Comparison of ENCODE assay signal across 2 cellular contexts in the genomic region with DNA sequence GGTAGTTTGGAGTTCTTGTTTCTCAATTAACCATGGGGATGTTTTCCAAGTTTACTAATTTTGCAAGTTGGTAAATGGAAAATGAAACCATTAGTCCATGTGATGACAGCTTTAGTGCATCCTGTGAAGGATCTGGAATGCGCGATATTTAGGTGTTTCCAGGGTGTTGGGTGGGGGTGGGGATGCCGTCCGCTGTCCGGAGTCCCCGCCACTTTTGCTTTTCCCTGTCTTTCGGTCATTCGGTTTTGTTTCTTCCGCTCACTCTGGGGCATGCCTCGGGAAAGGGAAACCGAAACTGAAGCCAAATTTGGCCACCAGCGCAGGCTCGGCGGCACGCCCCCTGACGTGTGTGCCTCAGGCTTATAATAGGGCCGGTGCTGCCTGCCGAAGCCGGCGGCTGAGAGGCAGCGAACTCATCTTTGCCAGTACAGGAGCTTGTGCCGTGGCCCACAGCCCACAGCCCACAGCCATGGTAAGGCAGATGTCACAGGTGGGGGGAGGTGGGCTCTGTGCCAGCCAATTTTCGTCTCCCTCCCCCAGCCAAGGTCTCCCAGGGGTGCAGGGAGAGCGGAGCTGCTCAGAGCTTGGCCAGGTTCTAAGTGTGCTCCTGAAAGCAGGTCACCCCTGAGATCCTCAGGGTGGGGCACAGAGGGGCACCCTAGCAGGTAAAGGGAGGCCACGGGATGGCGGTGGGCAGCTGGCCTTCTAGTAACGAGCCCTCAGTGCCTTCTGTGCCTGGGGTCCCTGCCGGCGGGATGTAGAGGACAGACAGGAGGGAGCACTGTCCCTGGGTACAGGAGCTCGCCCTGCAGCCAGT.
TF ChIP-seq lines count a peak whose summit lies in the region.

ISG15 (plus strand) TSS at position 393 of the 817 bp plus-strand sequence; CDS start at position 470, 77 bp downstream.

TF ChIP-seq in HCT116, 20 proteins besides CTCF, POLR2A, EP300 and RAD21:
- TF ChIP-seq YY1 (IDR thresholded peaks at IDR 0.05; ENCODE audit: extremely low read depth, insufficient replicate concordance, low read depth, low read length): no peak
- no peak for TF ChIP-seq TCF7L2 (IDR thresholded peaks at IDR 0.05; ENCODE audit: borderline replicate concordance, extremely low read depth, insufficient read depth, insufficient read length)
- TF ChIP-seq MAX (IDR thresholded peaks at IDR 0.05): no peak
- TF ChIP-seq POLR2AphosphoS5 (IDR thresholded peaks at IDR 0.05; ENCODE audit: low read depth, low read length): peak; percentile 90

TF ChIP-seq in GM12878, 131 proteins besides CTCF, POLR2A, EP300 and RAD21 (continues in another document):
- TF ChIP-seq SKIL (IDR thresholded peaks at IDR 0.05; ENCODE audit: low read depth, poor library complexity, severe bottlenecking): peak; percentile 53
- no peak for TF ChIP-seq HDAC2 (IDR thresholded peaks at IDR 0.05)
- 0 out of 2 replicates have a peak, but pooled peaks have one; percentile 32 for TF ChIP-seq NRF1 (conservative IDR thresholded peaks at IDR 0.05; ENCODE audit: low read depth, low read length)
- TF ChIP-seq YBX1 (IDR thresholded peaks at IDR 0.05): no peak
- no peak for TF ChIP-seq BMI1 (IDR thresholded peaks at IDR 0.05; ENCODE audit: borderline replicate concordance)
- no peak for TF ChIP-seq ZBTB4 (CRISPR knock-in tag; IDR thresholded peaks at IDR 0.05)
- peak; percentile 76 for TF ChIP-seq MEF2A (IDR thresholded peaks at IDR 0.05; ENCODE audit: insufficient read depth, low read depth, low read length)
- TF ChIP-seq CHD2 (IDR thresholded peaks at IDR 0.05; ENCODE audit: borderline replicate concordance, low read depth, low read length): peak; percentile 51; the same call in 1 of the 2 replicates
- TF ChIP-seq MYB (IDR thresholded peaks at IDR 0.05; ENCODE audit: borderline replicate concordance, low read depth, low read length): 0 out of 2 replicates have a peak, but pooled peaks have one; percentile 19
- TF ChIP-seq, protein P1, sequence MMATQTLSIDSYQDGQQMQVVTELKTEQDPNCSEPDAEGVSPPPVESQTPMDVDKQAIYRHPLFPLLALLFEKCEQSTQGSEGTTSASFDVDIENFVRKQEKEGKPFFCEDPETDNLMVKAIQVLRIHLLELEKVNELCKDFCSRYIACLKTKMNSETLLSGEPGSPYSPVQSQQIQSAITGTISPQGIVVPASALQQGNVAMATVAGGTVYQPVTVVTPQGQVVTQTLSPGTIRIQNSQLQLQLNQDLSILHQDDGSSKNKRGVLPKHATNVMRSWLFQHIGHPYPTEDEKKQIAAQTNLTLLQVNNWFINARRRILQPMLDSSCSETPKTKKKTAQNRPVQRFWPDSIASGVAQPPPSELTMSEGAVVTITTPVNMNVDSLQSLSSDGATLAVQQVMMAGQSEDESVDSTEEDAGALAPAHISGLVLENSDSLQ (IDR thresholded peaks at IDR 0.05): peak; percentile 50
- no peak for TF ChIP-seq PBX3 (IDR thresholded peaks at IDR 0.05; ENCODE audit: insufficient replicate concordance, low read depth, low read length)
- peak; percentile 72 to 89 for TF ChIP-seq SRF (IDR thresholded peaks at IDR 0.05; ENCODE audit: low read depth in 2 of 2, low read length in 2 of 2)
- peak; percentile 54; the same call in 1 of the 2 replicates for TF ChIP-seq TCF3 (IDR thresholded peaks at IDR 0.05; ENCODE audit: borderline replicate concordance, insufficient read depth, low read depth, low read length)
- peak; percentile 44; the same call in 1 of the 2 replicates for TF ChIP-seq RUNX3 (IDR thresholded peaks at IDR 0.05; ENCODE audit: low read length)
- peak; percentile 42 for TF ChIP-seq SP1 (IDR thresholded peaks at IDR 0.05; ENCODE audit: low read depth, low read length)
- TF ChIP-seq NR2F1 (conservative IDR thresholded peaks at IDR 0.05): no peak
- TF ChIP-seq PAX8 (IDR thresholded peaks at IDR 0.05): no peak
- peak; percentile 92 to 93; a peak in 3 of 4 replicates for TF ChIP-seq IKZF2 (IDR thresholded peaks at IDR 0.05)
- TF ChIP-seq, protein P2, sequence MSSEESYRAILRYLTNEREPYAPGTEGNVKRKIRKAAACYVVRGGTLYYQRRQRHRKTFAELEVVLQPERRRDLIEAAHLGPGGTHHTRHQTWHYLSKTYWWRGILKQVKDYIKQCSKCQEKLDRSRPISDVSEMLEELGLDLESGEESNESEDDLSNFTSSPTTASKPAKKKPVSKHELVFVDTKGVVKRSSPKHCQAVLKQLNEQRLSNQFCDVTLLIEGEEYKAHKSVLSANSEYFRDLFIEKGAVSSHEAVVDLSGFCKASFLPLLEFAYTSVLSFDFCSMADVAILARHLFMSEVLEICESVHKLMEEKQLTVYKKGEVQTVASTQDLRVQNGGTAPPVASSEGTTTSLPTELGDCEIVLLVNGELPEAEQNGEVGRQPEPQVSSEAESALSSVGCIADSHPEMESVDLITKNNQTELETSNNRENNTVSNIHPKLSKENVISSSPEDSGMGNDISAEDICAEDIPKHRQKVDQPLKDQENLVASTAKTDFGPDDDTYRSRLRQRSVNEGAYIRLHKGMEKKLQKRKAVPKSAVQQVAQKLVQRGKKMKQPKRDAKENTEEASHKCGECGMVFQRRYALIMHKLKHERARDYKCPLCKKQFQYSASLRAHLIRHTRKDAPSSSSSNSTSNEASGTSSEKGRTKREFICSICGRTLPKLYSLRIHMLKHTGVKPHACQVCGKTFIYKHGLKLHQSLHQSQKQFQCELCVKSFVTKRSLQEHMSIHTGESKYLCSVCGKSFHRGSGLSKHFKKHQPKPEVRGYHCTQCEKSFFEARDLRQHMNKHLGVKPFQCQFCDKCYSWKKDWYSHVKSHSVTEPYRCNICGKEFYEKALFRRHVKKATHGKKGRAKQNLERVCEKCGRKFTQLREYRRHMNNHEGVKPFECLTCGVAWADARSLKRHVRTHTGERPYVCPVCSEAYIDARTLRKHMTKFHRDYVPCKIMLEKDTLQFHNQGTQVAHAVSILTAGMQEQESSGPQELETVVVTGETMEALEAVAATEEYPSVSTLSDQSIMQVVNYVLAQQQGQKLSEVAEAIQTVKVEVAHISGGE (CRISPR knock-in tag; IDR thresholded peaks at IDR 0.05): no peak
- TF ChIP-seq ASH2L (IDR thresholded peaks at IDR 0.05; ENCODE audit: borderline replicate concordance, low read depth): 0 out of 2 replicates have a peak, but pooled peaks have one; percentile 63
- no peak for TF ChIP-seq SPI1 (IDR thresholded peaks at IDR 0.05; ENCODE audit: borderline replicate concordance, insufficient read depth, low read depth, low read length)
- TF ChIP-seq FOXK2 (IDR thresholded peaks at IDR 0.05): peak; percentile 70
- TF ChIP-seq MEF2B (IDR thresholded peaks at IDR 0.05; ENCODE audit: partially characterized antibody, poor library complexity, severe bottlenecking): peak; percentile 85
- TF ChIP-seq SMAD5 (IDR thresholded peaks at IDR 0.05; ENCODE audit: low read depth): no peak
- TF ChIP-seq, protein P3, sequence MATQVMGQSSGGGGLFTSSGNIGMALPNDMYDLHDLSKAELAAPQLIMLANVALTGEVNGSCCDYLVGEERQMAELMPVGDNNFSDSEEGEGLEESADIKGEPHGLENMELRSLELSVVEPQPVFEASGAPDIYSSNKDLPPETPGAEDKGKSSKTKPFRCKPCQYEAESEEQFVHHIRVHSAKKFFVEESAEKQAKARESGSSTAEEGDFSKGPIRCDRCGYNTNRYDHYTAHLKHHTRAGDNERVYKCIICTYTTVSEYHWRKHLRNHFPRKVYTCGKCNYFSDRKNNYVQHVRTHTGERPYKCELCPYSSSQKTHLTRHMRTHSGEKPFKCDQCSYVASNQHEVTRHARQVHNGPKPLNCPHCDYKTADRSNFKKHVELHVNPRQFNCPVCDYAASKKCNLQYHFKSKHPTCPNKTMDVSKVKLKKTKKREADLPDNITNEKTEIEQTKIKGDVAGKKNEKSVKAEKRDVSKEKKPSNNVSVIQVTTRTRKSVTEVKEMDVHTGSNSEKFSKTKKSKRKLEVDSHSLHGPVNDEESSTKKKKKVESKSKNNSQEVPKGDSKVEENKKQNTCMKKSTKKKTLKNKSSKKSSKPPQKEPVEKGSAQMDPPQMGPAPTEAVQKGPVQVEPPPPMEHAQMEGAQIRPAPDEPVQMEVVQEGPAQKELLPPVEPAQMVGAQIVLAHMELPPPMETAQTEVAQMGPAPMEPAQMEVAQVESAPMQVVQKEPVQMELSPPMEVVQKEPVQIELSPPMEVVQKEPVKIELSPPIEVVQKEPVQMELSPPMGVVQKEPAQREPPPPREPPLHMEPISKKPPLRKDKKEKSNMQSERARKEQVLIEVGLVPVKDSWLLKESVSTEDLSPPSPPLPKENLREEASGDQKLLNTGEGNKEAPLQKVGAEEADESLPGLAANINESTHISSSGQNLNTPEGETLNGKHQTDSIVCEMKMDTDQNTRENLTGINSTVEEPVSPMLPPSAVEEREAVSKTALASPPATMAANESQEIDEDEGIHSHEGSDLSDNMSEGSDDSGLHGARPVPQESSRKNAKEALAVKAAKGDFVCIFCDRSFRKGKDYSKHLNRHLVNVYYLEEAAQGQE (IDR thresholded peaks at IDR 0.05; ENCODE audit: low read depth, low read length): no peak
- TF ChIP-seq, protein P4, sequence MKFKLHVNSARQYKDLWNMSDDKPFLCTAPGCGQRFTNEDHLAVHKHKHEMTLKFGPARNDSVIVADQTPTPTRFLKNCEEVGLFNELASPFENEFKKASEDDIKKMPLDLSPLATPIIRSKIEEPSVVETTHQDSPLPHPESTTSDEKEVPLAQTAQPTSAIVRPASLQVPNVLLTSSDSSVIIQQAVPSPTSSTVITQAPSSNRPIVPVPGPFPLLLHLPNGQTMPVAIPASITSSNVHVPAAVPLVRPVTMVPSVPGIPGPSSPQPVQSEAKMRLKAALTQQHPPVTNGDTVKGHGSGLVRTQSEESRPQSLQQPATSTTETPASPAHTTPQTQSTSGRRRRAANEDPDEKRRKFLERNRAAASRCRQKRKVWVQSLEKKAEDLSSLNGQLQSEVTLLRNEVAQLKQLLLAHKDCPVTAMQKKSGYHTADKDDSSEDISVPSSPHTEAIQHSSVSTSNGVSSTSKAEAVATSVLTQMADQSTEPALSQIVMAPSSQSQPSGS (IDR thresholded peaks at IDR 0.05; ENCODE audit: low read length): no peak
- no peak for TF ChIP-seq PAX5 (IDR thresholded peaks at IDR 0.05; ENCODE audit: borderline replicate concordance, low read depth, low read length)
- TF ChIP-seq SIN3A (IDR thresholded peaks at IDR 0.05; ENCODE audit: low read depth, low read length): peak; percentile 54; the same call in 1 of the 2 replicates
- TF ChIP-seq CBFB (IDR thresholded peaks at IDR 0.05; ENCODE audit: low read depth): 0 out of 2 replicates have a peak, but pooled peaks have one; percentile 26
